In genomic region chr7:131076711-131077170, GRCh38 we compare ENCODE assay signal across 1 cellular context.
TF ChIP-seq lines count a peak whose summit lies in the region.

No MANE protein-coding gene starts in this region.

TF ChIP-seq in HepG2, 621 proteins besides CTCF, POLR2A, EP300 and RAD21 (continued from another document and continues in another):
- TF ChIP-seq ZNF318 (CRISPR knock-in tag; IDR thresholded peaks at IDR 0.05): no peak
- peak; percentile 59; the same call in 1 of the 2 replicates for TF ChIP-seq KMT2B (CRISPR knock-in tag; IDR thresholded peaks at IDR 0.05)
- TF ChIP-seq PRMT3 (CRISPR knock-in tag; IDR thresholded peaks at IDR 0.05; ENCODE audit: borderline replicate concordance, low read depth): no peak
- TF ChIP-seq ATF7-NPFF (CRISPR knock-in tag; IDR thresholded peaks at IDR 0.05; ENCODE audit: low read depth): no peak
- peak; percentile 74 for TF ChIP-seq PPARG (CRISPR knock-in tag; conservative IDR thresholded peaks at IDR 0.05)
- TF ChIP-seq, protein P1, sequence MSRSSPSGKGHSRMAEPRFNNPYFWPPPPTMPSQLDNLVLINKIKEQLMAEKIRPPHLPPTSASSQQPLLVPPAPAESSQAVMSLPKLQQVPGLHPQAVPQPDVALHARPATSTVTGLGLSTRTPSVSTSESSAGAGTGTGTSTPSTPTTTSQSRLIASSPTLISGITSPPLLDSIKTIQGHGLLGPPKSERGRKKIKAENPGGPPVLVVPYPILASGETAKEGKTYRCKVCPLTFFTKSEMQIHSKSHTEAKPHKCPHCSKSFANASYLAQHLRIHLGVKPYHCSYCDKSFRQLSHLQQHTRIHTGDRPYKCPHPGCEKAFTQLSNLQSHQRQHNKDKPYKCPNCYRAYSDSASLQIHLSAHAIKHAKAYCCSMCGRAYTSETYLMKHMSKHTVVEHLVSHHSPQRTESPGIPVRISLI (CRISPR knock-in tag; IDR thresholded peaks at IDR 0.05; ENCODE audit: borderline replicate concordance): peak; percentile 88
- TF ChIP-seq ZBTB25 (CRISPR knock-in tag; IDR thresholded peaks at IDR 0.05): peak; percentile 51; the same call in 1 of the 2 replicates
- peak; percentile 38 for TF ChIP-seq HNRNPLL (IDR thresholded peaks at IDR 0.05; ENCODE audit: low read depth, low read length, poor library complexity, severe bottlenecking)
- TF ChIP-seq MED1 (CRISPR knock-in tag; IDR thresholded peaks at IDR 0.05): peak; percentile 93
- TF ChIP-seq TP53 (CRISPR knock-in tag; conservative IDR thresholded peaks at IDR 0.05): peak; percentile 66; the same call in 1 of the 2 replicates
- peak; percentile 74; the same call in 1 of the 2 replicates for TF ChIP-seq ZSCAN20 (CRISPR knock-in tag; IDR thresholded peaks at IDR 0.05; ENCODE audit: borderline replicate concordance)
- TF ChIP-seq, protein P2, sequence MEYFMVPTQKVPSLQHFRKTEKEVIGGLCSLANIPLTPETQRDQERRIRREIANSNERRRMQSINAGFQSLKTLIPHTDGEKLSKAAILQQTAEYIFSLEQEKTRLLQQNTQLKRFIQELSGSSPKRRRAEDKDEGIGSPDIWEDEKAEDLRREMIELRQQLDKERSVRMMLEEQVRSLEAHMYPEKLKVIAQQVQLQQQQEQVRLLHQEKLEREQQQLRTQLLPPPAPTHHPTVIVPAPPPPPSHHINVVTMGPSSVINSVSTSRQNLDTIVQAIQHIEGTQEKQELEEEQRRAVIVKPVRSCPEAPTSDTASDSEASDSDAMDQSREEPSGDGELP (IDR thresholded peaks at IDR 0.05; ENCODE audit: borderline replicate concordance, low read depth): peak; percentile 62; the same call in 1 of the 2 replicates
- no peak for TF ChIP-seq ZNF777 (CRISPR knock-in tag; IDR thresholded peaks at IDR 0.05)
- TF ChIP-seq SCMH1 (CRISPR knock-in tag; IDR thresholded peaks at IDR 0.05; ENCODE audit: borderline replicate concordance): no peak
- no peak for TF ChIP-seq U2AF1 (optimal IDR thresholded peaks at IDR 0.05; ENCODE audit: low read depth, low read length)
- TF ChIP-seq ZBTB20 (CRISPR knock-in tag; IDR thresholded peaks at IDR 0.05; ENCODE audit: borderline replicate concordance, low read depth): peak; percentile 68; the same call in 1 of the 2 replicates
- TF ChIP-seq ZNF792 (CRISPR knock-in tag; IDR thresholded peaks at IDR 0.05): peak; percentile 77
- TF ChIP-seq NKX3-1 (CRISPR knock-in tag; IDR thresholded peaks at IDR 0.05): 0 out of 2 replicates have a peak, but pooled peaks have one; percentile 45
- TF ChIP-seq KLF16 (CRISPR knock-in tag; IDR thresholded peaks at IDR 0.05): peak in 1 of 2 experiments; percentile 75; a peak in 1 of 4 replicates
- no peak for TF ChIP-seq ZHX1 (CRISPR knock-in tag; IDR thresholded peaks at IDR 0.05; ENCODE audit: low read depth)
- peak; percentile 82 for TF ChIP-seq ZNF124 (CRISPR knock-in tag; IDR thresholded peaks at IDR 0.05)
- peak; percentile 37; the same call in 1 of the 2 replicates for TF ChIP-seq NR2C2 (CRISPR knock-in tag; IDR thresholded peaks at IDR 0.05; ENCODE audit: borderline replicate concordance)
- peak; percentile 49; the same call in 1 of the 2 replicates for TF ChIP-seq NCOR1 (IDR thresholded peaks at IDR 0.05; ENCODE audit: borderline replicate concordance, low read length)
- no peak for TF ChIP-seq CREBL2 (CRISPR knock-in tag; IDR thresholded peaks at IDR 0.05; ENCODE audit: borderline replicate concordance)
- TF ChIP-seq ZNF7 (CRISPR knock-in tag; IDR thresholded peaks at IDR 0.05): no peak
- no peak for TF ChIP-seq CREB1 (IDR thresholded peaks at IDR 0.05)
- peak; percentile 46; the same call in 1 of the 2 replicates for TF ChIP-seq CREB1 (CRISPR knock-in tag; IDR thresholded peaks at IDR 0.05)
- no peak for TF ChIP-seq FOXP1 (IDR thresholded peaks at IDR 0.05)
- TF ChIP-seq FOXP1 (CRISPR knock-in tag; IDR thresholded peaks at IDR 0.05): peak; percentile 73
- no peak for TF ChIP-seq ZBTB44 (CRISPR knock-in tag; IDR thresholded peaks at IDR 0.05)
- TF ChIP-seq JUN (CRISPR knock-in tag; IDR thresholded peaks at IDR 0.05): peak; percentile 62; the same call in 1 of the 2 replicates
- 0 out of 2 replicates have a peak, but pooled peaks have one; percentile 45 for TF ChIP-seq ZNF205 (CRISPR knock-in tag; IDR thresholded peaks at IDR 0.05)
- TF ChIP-seq ZBTB3 (CRISPR knock-in tag; IDR thresholded peaks at IDR 0.05; ENCODE audit: borderline replicate concordance, low read depth): 0 out of 2 replicates have a peak, but pooled peaks have one; percentile 33
- peak; percentile 95 for TF ChIP-seq ETV5 (CRISPR knock-in tag; IDR thresholded peaks at IDR 0.05; ENCODE audit: borderline replicate concordance)
- TF ChIP-seq DPF2 (CRISPR knock-in tag; IDR thresholded peaks at IDR 0.05; ENCODE audit: borderline replicate concordance, low read depth): peak; percentile 85; the same call in 1 of the 2 replicates
- no peak; the same call in 1 of the 2 replicates for TF ChIP-seq ZSCAN29 (CRISPR knock-in tag; conservative IDR thresholded peaks at IDR 0.05)
- TF ChIP-seq SMARCE1 (IDR thresholded peaks at IDR 0.05; ENCODE audit: borderline replicate concordance): no peak
- peak; percentile 57; the same call in 1 of the 2 replicates for TF ChIP-seq ZNF12 (CRISPR knock-in tag; IDR thresholded peaks at IDR 0.05)
- TF ChIP-seq TAF15 (IDR thresholded peaks at IDR 0.05; ENCODE audit: low read depth, low read length, poor library complexity, severe bottlenecking): no peak
- TF ChIP-seq, protein P3, sequence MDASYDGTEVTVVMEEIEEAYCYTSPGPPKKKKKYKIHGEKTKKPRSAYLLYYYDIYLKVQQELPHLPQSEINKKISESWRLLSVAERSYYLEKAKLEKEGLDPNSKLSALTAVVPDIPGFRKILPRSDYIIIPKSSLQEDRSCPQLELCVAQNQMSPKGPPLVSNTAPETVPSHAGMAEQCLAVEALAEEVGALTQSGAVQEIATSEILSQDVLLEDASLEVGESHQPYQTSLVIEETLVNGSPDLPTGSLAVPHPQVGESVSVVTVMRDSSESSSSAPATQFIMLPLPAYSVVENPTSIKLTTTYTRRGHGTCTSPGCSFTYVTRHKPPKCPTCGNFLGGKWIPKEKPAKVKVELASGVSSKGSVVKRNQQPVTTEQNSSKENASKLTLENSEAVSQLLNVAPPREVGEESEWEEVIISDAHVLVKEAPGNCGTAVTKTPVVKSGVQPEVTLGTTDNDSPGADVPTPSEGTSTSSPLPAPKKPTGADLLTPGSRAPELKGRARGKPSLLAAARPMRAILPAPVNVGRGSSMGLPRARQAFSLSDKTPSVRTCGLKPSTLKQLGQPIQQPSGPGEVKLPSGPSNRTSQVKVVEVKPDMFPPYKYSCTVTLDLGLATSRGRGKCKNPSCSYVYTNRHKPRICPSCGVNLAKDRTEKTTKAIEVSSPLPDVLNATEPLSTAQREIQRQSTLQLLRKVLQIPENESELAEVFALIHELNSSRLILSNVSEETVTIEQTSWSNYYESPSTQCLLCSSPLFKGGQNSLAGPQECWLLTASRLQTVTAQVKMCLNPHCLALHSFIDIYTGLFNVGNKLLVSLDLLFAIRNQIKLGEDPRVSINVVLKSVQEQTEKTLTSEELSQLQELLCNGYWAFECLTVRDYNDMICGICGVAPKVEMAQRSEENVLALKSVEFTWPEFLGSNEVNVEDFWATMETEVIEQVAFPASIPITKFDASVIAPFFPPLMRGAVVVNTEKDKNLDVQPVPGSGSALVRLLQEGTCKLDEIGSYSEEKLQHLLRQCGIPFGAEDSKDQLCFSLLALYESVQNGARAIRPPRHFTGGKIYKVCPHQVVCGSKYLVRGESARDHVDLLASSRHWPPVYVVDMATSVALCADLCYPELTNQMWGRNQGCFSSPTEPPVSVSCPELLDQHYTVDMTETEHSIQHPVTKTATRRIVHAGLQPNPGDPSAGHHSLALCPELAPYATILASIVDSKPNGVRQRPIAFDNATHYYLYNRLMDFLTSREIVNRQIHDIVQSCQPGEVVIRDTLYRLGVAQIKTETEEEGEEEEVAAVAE (CRISPR knock-in tag; IDR thresholded peaks at IDR 0.05; ENCODE audit: borderline replicate concordance): 0 out of 2 replicates have a peak, but pooled peaks have one; percentile 40
- no peak for TF ChIP-seq ZNF589 (CRISPR knock-in tag; conservative IDR thresholded peaks at IDR 0.05)
- TF ChIP-seq POLR2AphosphoS5 (IDR thresholded peaks at IDR 0.05; ENCODE audit: low read depth, low read length): no peak
- TF ChIP-seq HOXA3 (CRISPR knock-in tag; IDR thresholded peaks at IDR 0.05): peak; percentile 79
